8 cellular contexts compared by ENCODE assay signal in genomic region chr3:57164217-57164605, GRCh38. TPM values are rescaled to one million over a fixed set of nuclear protein-coding genes. Genes with fewer than 3 reads are reported as not detected.
A peak's percentile ranks its signal among the peaks of the same experiment; 100 is the strongest.
DNase-seq lines count a peak whose midpoint lies in the region; ATAC-seq and TF ChIP-seq lines count a peak whose summit lies in the region.

No MANE protein-coding gene starts in this region.

- no peaks in the 10 kb centered on the region for H3K9me2 ChIP-seq in neural cell (ENCODE audit: insufficient read depth, low read length)

- ATAC-seq in HG03521 (IDR thresholded peaks at IDR 0.05; ENCODE audit: unreplicated experiment) (no peak), HG02759 (IDR thresholded peaks at IDR 0.05; ENCODE audit: unreplicated experiment) (no peak)

- peaks cover 47% of the 10 kb centered on the region for H3K79me2 ChIP-seq in neural cell (replicated peaks; ENCODE audit: insufficient read depth, low read length)

- H3K9me3 ChIP-seq in ES-I3 (ENCODE audit: control insufficient read depth, insufficient read depth, low read length) (no peaks in the 10 kb centered on the region), WERI-Rb-1 (ENCODE audit: severe bottlenecking) (no peaks in the 10 kb centered on the region), neural cell (ENCODE audit: low read length) (no peaks in the 10 kb centered on the region)

- H3K36me3 ChIP-seq in ES-I3 (ENCODE audit: insufficient read depth, low read length) (no peaks in the 10 kb centered on the region), WERI-Rb-1 (no peaks in the 10 kb centered on the region), neural cell (ENCODE audit: insufficient read depth, low read length) (no peaks in the 10 kb centered on the region)

- no peaks in the 10 kb centered on the region for H4K20me1 ChIP-seq in neural cell (ENCODE audit: insufficient read depth)

- no peak for TF ChIP-seq RAD21 in neural cell (conservative IDR thresholded peaks at IDR 0.05)

- TF ChIP-seq CTCF in WERI-Rb-1 (IDR thresholded peaks at IDR 0.05; ENCODE audit: low read depth, low read length): no peak
- TF ChIP-seq CTCF in epithelial cell of proximal tubule (conservative IDR thresholded peaks at IDR 0.05; ENCODE audit: low read depth, low read length): no peak
- no peak for TF ChIP-seq CTCF in neural cell (IDR thresholded peaks at IDR 0.05; ENCODE audit: poor library complexity, severe bottlenecking)

- H3F3A ChIP-seq in neural cell (ENCODE audit: insufficient read depth, low read length, poor library complexity, severe bottlenecking): no peaks in the 10 kb centered on the region

- H2AFZ ChIP-seq in neural cell (ENCODE audit: low read depth, low read length): peak overlapping the region; percentile 85

- peaks cover 13% of the 10 kb centered on the region for H3K27me3 ChIP-seq in WERI-Rb-1 (ENCODE audit: insufficient read depth, low read depth, severe bottlenecking)
- H3K27me3 ChIP-seq in neural cell (ENCODE audit: insufficient read depth, low read depth, low read length): no peaks in the 10 kb centered on the region

- H3K4me3 ChIP-seq in WERI-Rb-1 (ENCODE audit: low read depth, low read length) (peak overlapping the region; percentile 51), epithelial cell of proximal tubule (ENCODE audit: low read depth, low read length) (peak overlapping the region; percentile 76), neural cell (ENCODE audit: low read length) (peak overlapping the region; percentile 96)

- H3K9ac ChIP-seq in ES-I3 (ENCODE audit: low read depth, low read length): peak overlapping the region; percentile 88
- peak overlapping the region; percentile 79 for H3K9ac ChIP-seq in neural cell (ENCODE audit: low read length)

- peaks cover 51% of the 10 kb centered on the region for H3K4me1 ChIP-seq in ES-I3 (ENCODE audit: insufficient read depth, low read length)

- no peak for TF ChIP-seq EP300 in neural cell (conservative IDR thresholded peaks at IDR 0.05; ENCODE audit: poor library complexity, severe bottlenecking)

- DNase-seq in WERI-Rb-1 (peak; percentile 11), epithelial cell of proximal tubule (ENCODE audit: low read depth) (no peak), HT-29 (ENCODE audit: low spot score) (no peak), NCI-H1105 treated with DMSO at 0.1 percent for 48 hours (lab: John Stamatoyannopoulos, UW) (no peak)

- H3K4me2 ChIP-seq in neural cell (ENCODE audit: low read length): peak overlapping the region; percentile 68

- no peak overlapping the region for H3K27ac ChIP-seq in WERI-Rb-1
- no peak overlapping the region for H3K27ac ChIP-seq in neural cell (ENCODE audit: low read length)

TF ChIP-seq in neural cell, 6 proteins besides CTCF, POLR2A, EP300 and RAD21:
- TF ChIP-seq TAF1 (IDR thresholded peaks at IDR 0.05; ENCODE audit: low read depth) (no peak), MXI1 (conservative IDR thresholded peaks at IDR 0.05; ENCODE audit: poor library complexity, severe bottlenecking) (no peak)
TF ChIP-seq in neural cell: peak in this region for 0.

RNA-seq across cellular contexts. Expression of gene IL17RD, which starts 0.9 kb away (rescaled TPM):
- total RNA-seq in epithelial cell of proximal tubule: 13.2 and 28.2 TPM in 2 replicates
- polyA plus RNA-seq in neural cell: 14.8 and 17.3 TPM in 2 replicates
- polyA minus RNA-seq in neural cell: 44.6 and 50.9 TPM in 2 replicates
- 0.10 and 0.13 TPM in 2 replicates for total RNA-seq in HT-29 (2014; rRNA removed; shearing (Covaris generic))

RNA-seq across cellular contexts. Expression of gene HESX1, which starts 35.6 kb away (rescaled TPM):
- total RNA-seq in epithelial cell of proximal tubule: 0.14 TPM in 1 of 2 replicates, not detected in the other
- 1.3 and 4.8 TPM in 2 replicates for polyA plus RNA-seq in neural cell
- not detected in 2 replicates for polyA minus RNA-seq in neural cell
- 0.47 TPM in 1 of 2 replicates, not detected in the other for total RNA-seq in HT-29 (2014; rRNA removed; shearing (Covaris generic))

Comparison
In these comparisons a context has a peak if more than half of its experiments do, and no peak if none do; other contexts are left out.
1. RNA of gene IL17RD, which starts 0.9 kb away (total RNA-seq): 13.2 to 28.2 TPM in epithelial cell of proximal tubule; 0.10 to 0.13 TPM in HT-29; every median in the first group is over 10 times any median in the second.
2. Peak in every context shown above with its lines, with median percentiles within 50 percentile points of each other: H3K4me3 ChIP-seq.